13 cellular contexts compared by ENCODE assay signal in genomic region chrX:11678174-11678573, GRCh38. TPM values are rescaled to one million over a fixed set of nuclear protein-coding genes. Genes with fewer than 3 reads are reported as not detected.
A peak's percentile ranks its signal among the peaks of the same experiment; 100 is the strongest.
DNase-seq lines count a peak whose midpoint lies in the region; ATAC-seq, FAIRE-seq and TF ChIP-seq lines count a peak whose summit lies in the region.
"Had no signal": no experiment of that assay in that cellular context is flagged by ENCODE, and none has a peak within 500 bp of the region (broad histone marks: within the 10 kb centered on the region; RNA-seq: fewer than 3 reads in every experiment).

No MANE protein-coding gene starts in this region.

- no peak overlapping the region for H2BK5ac ChIP-seq in mesenchymal stem cell (ENCODE audit: low read depth, low read length, poor library complexity, severe bottlenecking)

- dilution Hi-C loops in mammary epithelial cell (cut with HindIII; ENCODE audit: low sequenced_read_pairs): no loop called here

- peaks cover 11% of the 10 kb centered on the region for H3K9me3 Mint-ChIP-seq in neural crest cell

- CTCF ChIA-PET in mammary epithelial cell (lab: Charles Lee; ENCODE audit: low non-redundant PET): interaction anchor here (0.7 kb wide), 1 partner anchor 13 kb away, joined by 4 read pairs; no protein-coding TSS in a partner anchor

- no peak overlapping the region for H4K91ac ChIP-seq in mesenchymal stem cell (ENCODE audit: low read length)

- no peak overlapping the region for H3K27ac Mint-ChIP-seq in neural crest cell (ENCODE audit: unreplicated experiment)

- H3K14ac ChIP-seq in mesenchymal stem cell (ENCODE audit: low read length in 2 of 2): no peak overlapping the region

- H3K36me3 Mint-ChIP-seq in neural crest cell (ENCODE audit: low read depth): peaks cover 4% of the 10 kb centered on the region

- H2BK15ac ChIP-seq in mesenchymal stem cell (ENCODE audit: low read depth, poor library complexity, severe bottlenecking): no peak overlapping the region

- no peak overlapping the region for H2AK5ac ChIP-seq in mesenchymal stem cell (ENCODE audit: low read length, severe bottlenecking)

- peak; percentile 39; the same call in 2 of the 3 replicates for TF ChIP-seq CTCF in GM12872 (IDR thresholded peaks at IDR 0.05; ENCODE audit: insufficient read depth, low read depth, low read length)
- TF ChIP-seq CTCF in mammary epithelial cell (conservative IDR thresholded peaks at IDR 0.05 in 1 of 2, IDR thresholded peaks at IDR 0.05 in 1 of 2; ENCODE audit: extremely low read depth in 1 of 2, insufficient read depth in 1 of 2, low read depth in 1 of 2, low read length in 2 of 2): peak; percentile 46 to 50
- TF ChIP-seq CTCF in neural crest cell (conservative IDR thresholded peaks at IDR 0.05): peak; percentile 55

- ATAC-seq in HG03135 (IDR thresholded peaks at IDR 0.05; ENCODE audit: unreplicated experiment) (peak; percentile 78), HG02759 (IDR thresholded peaks at IDR 0.05; ENCODE audit: unreplicated experiment) (no peak)

- H4K20me1 ChIP-seq in mammary epithelial cell (ENCODE audit: insufficient read depth, low read length): no peaks in the 10 kb centered on the region

- TF ChIP-seq POLR2A in H54 (IDR thresholded peaks at IDR 0.05; ENCODE audit: low read depth, low read length): no peak

- no peaks in the 10 kb centered on the region for H3K79me1 ChIP-seq in mesenchymal stem cell (replicated peaks; ENCODE audit: low read length, poor library complexity, severe bottlenecking)

- no peak for FAIRE-seq in H54 (lab: Jason Lieb, UNC)
- FAIRE-seq: D721Med had no signal

- no peak overlapping the region for H2BK12ac ChIP-seq in mesenchymal stem cell (ENCODE audit: low read length in 2 of 2)

- H3K4me1 ChIP-seq in mammary epithelial cell (ENCODE audit: insufficient read depth, low read length) (no peaks in the 10 kb centered on the region), mesenchymal stem cell (ENCODE audit: control insufficient read depth, insufficient read depth, low read depth, low read length) (no peaks in the 10 kb centered on the region)
- H3K4me1 ChIP-seq: thyroid gland had no signal

- H3K27ac ChIP-seq in mammary epithelial cell (ENCODE audit: insufficient read depth, low read depth, low read length) (no peak overlapping the region), mesenchymal stem cell (ENCODE audit: low read length, poor library complexity, severe bottlenecking) (no peak overlapping the region)
- H3K27ac ChIP-seq: thyroid gland had no signal

- BruUV-seq in mammary epithelial cell (replicated peaks; lab: Mats Ljungman, UMichigan): no TSS peak

- DNase-seq in mammary epithelial cell (no peak), neural crest cell (ENCODE audit: low read depth, low spot score) (no peak), inferior parietal cortex (ENCODE audit: extremely low spot score) (no peak), H54 (ENCODE audit: insufficient read length, low spot score) (no peak), mesenchymal stem cell (no peak)
- DNase-seq: activated CD4-positive, alpha-beta T cell treated with anti-CD3 and anti-CD28 coated beads for 1 hour; activated naive CD4-positive, alpha-beta T cell; NCI-H1694; thyroid gland had no signal

- H3K23ac ChIP-seq in mesenchymal stem cell (ENCODE audit: low read length in 2 of 2): no peak overlapping the region

- H2BK120ac ChIP-seq in mesenchymal stem cell (ENCODE audit: low read depth, low read length): no peak overlapping the region

- H2AFZ ChIP-seq in mammary epithelial cell (ENCODE audit: low read depth, low read length) (no peak overlapping the region), mesenchymal stem cell (ENCODE audit: low read depth, low read length) (no peak overlapping the region)

- no peak overlapping the region for H3K18ac ChIP-seq in mesenchymal stem cell (ENCODE audit: low read depth in 1 of 2, low read length in 2 of 2)

- no peak overlapping the region for H3K4ac ChIP-seq in mesenchymal stem cell (ENCODE audit: low read depth in 1 of 2, low read length in 2 of 2)

- peaks cover 11% of the 10 kb centered on the region for H3K27me3 Mint-ChIP-seq in neural crest cell (ENCODE audit: low read depth)

- H3K9me3 ChIP-seq in mammary epithelial cell (replicated peaks; ENCODE audit: insufficient read depth, low read length) (no peaks in the 10 kb centered on the region), mesenchymal stem cell (ENCODE audit: control insufficient read depth, low read length) (no peaks in the 10 kb centered on the region)
- H3K9me3 ChIP-seq: thyroid gland had no signal

- WGBS in mammary epithelial cell (ENCODE audit: low coverage, missing lambda C conversion rate): 39% methylated on average over 5 of the region's 5 CpGs
- WGBS in mesenchymal stem cell: 39% methylated on average over 3 of the region's 5 CpGs

- no peak overlapping the region for H3K4me2 ChIP-seq in mammary epithelial cell (ENCODE audit: insufficient read depth, low read depth, low read length)
- no peak overlapping the region for H3K4me2 ChIP-seq in mesenchymal stem cell (ENCODE audit: low read length, poor library complexity, severe bottlenecking)

- H3K27me3 ChIP-seq in mammary epithelial cell (ENCODE audit: insufficient read depth, low read length) (no peaks in the 10 kb centered on the region), mesenchymal stem cell (ENCODE audit: control insufficient read depth in 1 of 2, insufficient read depth in 1 of 2, low read length in 2 of 2) (no peaks in the 10 kb centered on the region)
- H3K27me3 ChIP-seq: thyroid gland had no signal

- H4K8ac ChIP-seq in mesenchymal stem cell (ENCODE audit: low read length): no peak overlapping the region

- no peak overlapping the region for H3K4me3 ChIP-seq in mammary epithelial cell (replicated peaks in 1 of 3; ENCODE audit: insufficient read depth in 1 of 3, low read depth in 2 of 3, low read length in 3 of 3)
- H3K4me3 ChIP-seq in mesenchymal stem cell (ENCODE audit: insufficient read depth in 1 of 2, low read depth in 1 of 2, low read length in 2 of 2): no peak overlapping the region
- H3K4me3 ChIP-seq: thyroid gland had no signal

- H3K4me1 Mint-ChIP-seq in neural crest cell: no peaks in the 10 kb centered on the region

- H3K9ac ChIP-seq in mammary epithelial cell (ENCODE audit: insufficient read depth, low read length): no peak overlapping the region
- no peak overlapping the region for H3K9ac ChIP-seq in mesenchymal stem cell (ENCODE audit: low read length)

- no peaks in the 10 kb centered on the region for H3K79me2 ChIP-seq in mammary epithelial cell (ENCODE audit: insufficient read depth, low read length)

- H3K36me3 ChIP-seq in mammary epithelial cell (ENCODE audit: insufficient read depth, low read length) (no peaks in the 10 kb centered on the region), mesenchymal stem cell (ENCODE audit: control insufficient read depth in 1 of 2, insufficient read depth in 2 of 2, low read depth in 1 of 2, low read length in 2 of 2) (no peaks in the 10 kb centered on the region)
- H3K36me3 ChIP-seq: thyroid gland had no signal

- intact Hi-C loops in mammary epithelial cell (cut with micrococcal nuclease): no loop called here

- in situ Hi-C loops in mammary epithelial cell (cut with MboI; ENCODE audit: low sequenced_read_pairs in 2 of 2): no loop called here

- no peak overlapping the region for H3K4me3 Mint-ChIP-seq in neural crest cell

RNA-seq across cellular contexts. Expression of gene ARHGAP6, which starts 12.5 kb away (rescaled TPM):
- total RNA-seq in mammary epithelial cell (not detected), neural crest cell (2.3 and 2.7 TPM in 2 replicates)
- not detected for polyA plus RNA-seq in mammary epithelial cell
- not detected for polyA minus RNA-seq in mammary epithelial cell
- polyA plus RNA-seq in mesenchymal stem cell (2013, experiment 1 of 2): 13.8 TPM
- polyA plus RNA-seq in mesenchymal stem cell (2013, experiment 2 of 2): 13.6 TPM
